ENCODE assay signal across 9 cellular contexts in the genomic region with DNA sequence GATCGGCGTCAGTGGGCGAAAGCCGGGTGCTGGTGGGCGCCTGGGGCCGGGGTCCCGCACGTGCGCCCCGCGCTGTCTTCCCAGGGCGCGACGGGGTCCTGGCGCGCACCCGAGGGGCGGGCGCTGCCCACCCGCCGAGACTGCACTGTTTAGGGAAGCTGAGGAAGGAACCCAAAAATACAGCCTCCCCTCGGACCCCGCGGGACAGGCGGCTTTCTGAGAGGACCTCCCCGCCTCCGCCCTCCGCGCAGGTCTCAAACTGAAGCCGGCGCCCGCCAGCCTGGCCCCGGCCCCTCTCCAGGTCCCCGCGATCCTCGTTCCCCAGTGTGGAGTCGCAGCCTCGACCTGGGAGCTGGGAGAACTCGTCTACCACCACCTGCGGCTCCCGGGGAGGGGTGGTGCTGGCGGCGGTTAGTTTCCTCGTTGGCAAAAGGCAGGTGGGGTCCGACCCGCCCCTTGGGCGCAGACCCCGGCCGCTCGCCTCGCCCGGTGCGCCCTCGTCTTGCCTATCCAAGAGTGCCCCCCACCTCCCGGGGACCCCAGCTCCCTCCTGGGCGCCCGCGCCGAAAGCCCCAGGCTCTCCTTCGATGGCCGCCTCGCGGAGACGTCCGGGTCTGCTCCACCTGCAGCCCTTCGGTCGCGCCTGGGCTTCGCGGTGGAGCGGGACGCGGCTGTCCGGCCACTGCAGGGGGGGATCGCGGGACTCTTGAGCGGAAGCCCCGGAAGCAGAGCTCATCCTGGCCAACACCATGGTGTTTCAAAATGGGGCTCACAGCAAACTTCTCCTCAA. TPM values are rescaled to one million over a fixed set of nuclear protein-coding genes. Genes with fewer than 3 reads are reported as not detected.
DNase-seq lines count a peak whose midpoint lies in the region; ATAC-seq and TF ChIP-seq lines count a peak whose summit lies in the region.
"Had no signal": no experiment of that assay in that cellular context is flagged by ENCODE, and none has a peak within 500 bp of the region (broad histone marks: within the 10 kb centered on the region; RNA-seq: fewer than 3 reads in every experiment).

No MANE protein-coding gene starts in this region.

- peaks cover 9% of the 10 kb centered on the region for H3K4me1 Mint-ChIP-seq in glutamatergic neuron (ENCODE audit: low read depth, unreplicated experiment)
- peaks cover 12% of the 10 kb centered on the region for H3K4me1 Mint-ChIP-seq in progenitor cell of endocrine pancreas (ENCODE audit: low read depth)

- TF ChIP-seq CTCF in Peyer's patch (IDR thresholded peaks at IDR 0.05) (peak in 3 of 6 experiments; percentile 31 to 41 (median 32)), glutamatergic neuron (IDR thresholded peaks at IDR 0.05; ENCODE audit: partially characterized antibody, unreplicated experiment) (no peak), progenitor cell of endocrine pancreas (IDR thresholded peaks at IDR 0.05; ENCODE audit: unreplicated experiment) (peak; percentile 31)

- no peaks in the 10 kb centered on the region for H3K27me3 ChIP-seq in Peyer's patch

- peaks cover 12% of the 10 kb centered on the region for H3K27me3 Mint-ChIP-seq in glutamatergic neuron (ENCODE audit: unreplicated experiment)
- peaks cover 30% of the 10 kb centered on the region for H3K27me3 Mint-ChIP-seq in progenitor cell of endocrine pancreas

- H3K9me3 Mint-ChIP-seq in glutamatergic neuron (ENCODE audit: unreplicated experiment) (peaks cover 3% of the 10 kb centered on the region), progenitor cell of endocrine pancreas (ENCODE audit: low read depth) (no peaks in the 10 kb centered on the region)
- H3K9me3 Mint-ChIP-seq: activated T-cell treated with anti-CD3 and anti-CD28 coated beads, Interleukin-2, amount 50 U/mL, for 4 hours had no signal

- ATAC-seq in HG02642 (IDR thresholded peaks at IDR 0.05; ENCODE audit: poor library complexity, unreplicated experiment) (no peak), GM18868 (IDR thresholded peaks at IDR 0.05; ENCODE audit: unreplicated experiment) (no peak)

- H3K27ac Mint-ChIP-seq in glutamatergic neuron (ENCODE audit: unreplicated experiment), result no peak overlapping the region
- no peak overlapping the region for H3K27ac Mint-ChIP-seq in progenitor cell of endocrine pancreas

- no peaks in the 10 kb centered on the region for H3K9me3 ChIP-seq in Peyer's patch

- no peaks in the 10 kb centered on the region for H3K36me3 ChIP-seq in Peyer's patch

- H3K4me3 ChIP-seq in Peyer's patch, result peak overlapping the region; percentile 38 to 98 (median 78)

- TF ChIP-seq POLR2A in Peyer's patch (IDR thresholded peaks at IDR 0.05), result no peak

- H3K4me1 ChIP-seq in Peyer's patch, result peaks cover 0 to 4% (median 0%) of the 10 kb centered on the region in 4 donors

- H3K27ac ChIP-seq in Peyer's patch, result peak overlapping the region; percentile 70 to 97 (median 90)

- H3K4me3 Mint-ChIP-seq in glutamatergic neuron (ENCODE audit: unreplicated experiment), result peak overlapping the region; percentile 77
- peak overlapping the region; percentile 79 for H3K4me3 Mint-ChIP-seq in progenitor cell of endocrine pancreas (ENCODE audit: low read depth)
- H3K4me3 Mint-ChIP-seq: activated T-cell treated with anti-CD3 and anti-CD28 coated beads, Interleukin-2, amount 50 U/mL, for 4 hours had no signal

- H3K36me3 Mint-ChIP-seq in glutamatergic neuron (ENCODE audit: unreplicated experiment) (peaks cover 6% of the 10 kb centered on the region), progenitor cell of endocrine pancreas (ENCODE audit: insufficient read depth) (peaks cover 4% of the 10 kb centered on the region)

- peak; percentile 68 for DNase-seq in Daoy (ENCODE audit: low read depth)
- DNase-seq in Peyer's patch, result peak in 1 of 3 donors; percentile 72
- DNase-seq in glutamatergic neuron, result peak; percentile 33
- DNase-seq in progenitor cell of endocrine pancreas (ENCODE audit: low spot score, unreplicated experiment), result peak; percentile 41
- DNase-seq in activated CD8-positive, alpha-beta memory T cell treated with anti-CD3 and anti-CD28 coated beads, Interleukin-2, amount 50 U/mL, for 48 hours, result no peak
- no peak for DNase-seq in DMS114 treated with DMSO at 0.1 percent for 48 hours (lab: John Stamatoyannopoulos, UW; ENCODE audit: unreplicated experiment)
- DNase-seq: activated T-cell treated with anti-CD3 and anti-CD28 coated beads, Interleukin-2, amount 50 U/mL, for 4 hours had no signal

RNA-seq across cellular contexts. Expression of a gene that starts 1.1 kb away (rescaled TPM):
- total RNA-seq in Daoy (2014; rRNA removed; shearing (Covaris generic)), result 58.2 and 66.6 TPM in 2 replicates
- total RNA-seq in Peyer's patch, result 10 to 100 TPM; 45.5 to 61.1 (median 56.9) TPM
- total RNA-seq in glutamatergic neuron (ENCODE audit: unreplicated experiment), result 12.8 TPM
- 43.8 and 47.8 TPM in 2 replicates for total RNA-seq in progenitor cell of endocrine pancreas

Comparison
In these comparisons a context has a peak if more than half of its experiments do, and no peak if none do; other contexts are left out.
1. DNase-seq: peak in Daoy (single experiment), glutamatergic neuron (single experiment) and progenitor cell of endocrine pancreas (single experiment); none in activated CD8-positive, alpha-beta memory T cell treated with anti-CD3 and anti-CD28 coated beads, Interleukin-2, amount 50 U/mL, for 48 hours (single experiment) and DMS114 treated with DMSO at 0.1 percent for 48 hours (single experiment).